In the genomic region with DNA sequence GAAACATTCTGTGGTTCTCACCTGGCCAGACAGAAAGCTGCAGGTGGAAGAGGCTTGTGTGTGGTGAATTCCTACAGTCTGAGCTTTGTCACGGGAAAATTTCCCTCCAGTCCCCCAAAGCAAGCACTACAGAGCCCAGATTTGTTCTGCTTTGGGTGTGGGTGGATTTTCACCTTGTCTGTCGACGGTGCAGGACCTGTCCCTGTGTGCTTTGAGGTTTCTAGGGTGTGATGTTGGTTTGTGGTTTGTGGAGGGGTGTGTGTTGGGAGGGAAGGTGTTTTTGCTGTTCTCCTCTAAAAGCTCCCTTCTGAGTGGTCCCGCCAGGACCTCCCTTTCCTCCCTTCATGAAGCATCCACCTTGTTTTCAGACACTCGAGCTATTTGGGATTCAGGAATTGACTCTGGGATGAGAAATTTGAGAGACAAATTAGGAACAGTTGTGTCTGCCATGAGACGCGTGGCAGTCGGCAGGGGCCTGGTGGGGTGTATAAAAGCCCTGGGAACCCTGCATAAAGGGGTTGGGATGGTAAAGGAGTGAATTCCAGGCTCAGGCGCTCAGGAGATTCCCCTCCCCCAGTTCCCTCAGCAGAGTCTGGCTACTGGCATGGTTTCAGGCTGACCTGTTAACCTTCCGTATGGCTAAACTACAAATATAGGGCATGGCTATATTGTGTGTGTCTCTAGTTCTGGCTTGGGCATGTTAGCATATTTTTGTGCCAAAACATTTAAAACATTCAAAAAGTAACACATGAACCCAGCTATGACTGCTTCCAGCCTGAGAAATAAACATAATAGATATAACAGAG, we compare ENCODE assay signal across 8 cellular contexts.
DNase-seq lines count a peak whose midpoint lies in the region; ATAC-seq and TF ChIP-seq lines count a peak whose summit lies in the region.

No MANE protein-coding gene starts in this region.

- H3K9me2 ChIP-seq in DOHH2 (replicated peaks; ENCODE audit: control insufficient read depth, low read length) (no peaks in the 10 kb centered on the region), Karpas-422 (replicated peaks; ENCODE audit: insufficient read depth, low read length) (no peaks in the 10 kb centered on the region)

- POLR2A ChIA-PET in naive thymus-derived CD8-positive, alpha-beta T cell (lab: Charles Lee), result interaction anchor here (1.0 to 13.7 kb wide), 16 partner anchors 9 to 1059 kb away, joined by 3 to 292 read pairs (median 4); no protein-coding TSS in a partner anchor

- peak overlapping the region; percentile 87 to 99 (median 93) for H3K27ac Mint-ChIP-seq in IgD-negative memory B cell
- H3K27ac Mint-ChIP-seq in naive thymus-derived CD8-positive, alpha-beta T cell, result peak overlapping the region; percentile 94 to 99 (median 96)

- H3K4me1 ChIP-seq in DOHH2 (ENCODE audit: control insufficient read depth, low read length) (peaks cover 70% of the 10 kb centered on the region), ascending aorta (peaks cover 9 to 21% of the 10 kb centered on the region in 2 donors), Karpas-422 (ENCODE audit: low read length) (peaks cover 28% of the 10 kb centered on the region)

- H3K36me3 ChIP-seq in DOHH2 (ENCODE audit: control insufficient read depth, low read length) (peaks cover 16% of the 10 kb centered on the region), ascending aorta (no peaks in the 10 kb centered on the region), Karpas-422 (ENCODE audit: insufficient read depth, low read length) (no peaks in the 10 kb centered on the region)

- no peaks in the 10 kb centered on the region for H3K9me3 Mint-ChIP-seq in IgD-negative memory B cell
- H3K9me3 Mint-ChIP-seq in naive thymus-derived CD8-positive, alpha-beta T cell, result no peaks in the 10 kb centered on the region

- DNase-seq in ascending aorta (ENCODE audit: low spot score in 2 of 2) (peak in 1 of 2 donors; percentile 62), epidermal melanocyte (ENCODE audit: insufficient read length, low spot score) (no peak), NCI-H2029 (lab: John Stamatoyannopoulos, UW) (no peak), Karpas-422 (no peak)
- DNase-seq in naive thymus-derived CD8-positive, alpha-beta T cell, result peak in 7 of 10 donors; percentile 33 to 72 (median 52)

- no peak overlapping the region for H3K9ac ChIP-seq in Karpas-422 (ENCODE audit: low read length)

- intact Hi-C loops in ascending aorta (cut with DNase I), result loop anchor here (2.0 to 10.0 kb wide), 5 partner anchors 33 to 1815 kb away; a partner anchor contains a TSS

- no peaks in the 10 kb centered on the region for H3K27me3 Mint-ChIP-seq in IgD-negative memory B cell
- no peaks in the 10 kb centered on the region for H3K27me3 Mint-ChIP-seq in naive thymus-derived CD8-positive, alpha-beta T cell

- peak; percentile 9 to 47 for ATAC-seq in naive thymus-derived CD8-positive, alpha-beta T cell
- no peak for ATAC-seq in GM21619 (IDR thresholded peaks at IDR 0.05; ENCODE audit: unreplicated experiment)

- peaks cover 62 to 88% (median 79%) of the 10 kb centered on the region in 3 donors for H3K4me1 Mint-ChIP-seq in IgD-negative memory B cell
- H3K4me1 Mint-ChIP-seq in naive thymus-derived CD8-positive, alpha-beta T cell, result peaks cover 56 to 100% (median 98%) of the 10 kb centered on the region in 4 donors

- H2AFZ ChIP-seq in Karpas-422 (ENCODE audit: low read length), result no peak overlapping the region

- H3F3A ChIP-seq in DOHH2 (ENCODE audit: control insufficient read depth, insufficient read depth), result peaks cover 24% of the 10 kb centered on the region

- TF ChIP-seq CTCF in DOHH2 (IDR thresholded peaks at IDR 0.05; ENCODE audit: low read depth, low read length, poor library complexity, severe bottlenecking), result no peak
- TF ChIP-seq CTCF in ascending aorta (IDR thresholded peaks at IDR 0.05), result no peak

- peaks cover 60% of the 10 kb centered on the region for H3K79me2 ChIP-seq in DOHH2 (ENCODE audit: control insufficient read depth, low read length)
- H3K79me2 ChIP-seq in Karpas-422 (ENCODE audit: low read length), result no peaks in the 10 kb centered on the region

- H4K20me1 ChIP-seq in DOHH2 (ENCODE audit: control insufficient read depth, insufficient read depth, low read depth, low read length), result peaks cover 22% of the 10 kb centered on the region; the same call in 1 of the 2 replicates
- H4K20me1 ChIP-seq in Karpas-422 (ENCODE audit: insufficient read depth, low read depth, low read length), result peaks cover 23% of the 10 kb centered on the region

- H3K9me3 ChIP-seq in DOHH2 (ENCODE audit: control insufficient read depth, insufficient read depth, low read length), result no peaks in the 10 kb centered on the region
- H3K9me3 ChIP-seq in ascending aorta, result no peaks in the 10 kb centered on the region
- no peaks in the 10 kb centered on the region for H3K9me3 ChIP-seq in Karpas-422 (ENCODE audit: low read length)

- H3K4me2 ChIP-seq in DOHH2 (ENCODE audit: low read length), result peak overlapping the region; percentile 92
- H3K4me2 ChIP-seq in Karpas-422 (ENCODE audit: low read depth, low read length, poor library complexity, severe bottlenecking), result no peak overlapping the region

- H3K36me3 Mint-ChIP-seq in IgD-negative memory B cell, result peaks cover 11% of the 10 kb centered on the region
- H3K36me3 Mint-ChIP-seq in naive thymus-derived CD8-positive, alpha-beta T cell, result peaks cover 0 to 15% (median 4%) of the 10 kb centered on the region in 3 donors

- H3K27me3 ChIP-seq in DOHH2 (ENCODE audit: control insufficient read depth, low read length), result no peaks in the 10 kb centered on the region
- no peaks in the 10 kb centered on the region for H3K27me3 ChIP-seq in ascending aorta
- no peaks in the 10 kb centered on the region for H3K27me3 ChIP-seq in Karpas-422 (ENCODE audit: low read length)

- H3K4me3 Mint-ChIP-seq in IgD-negative memory B cell, result peak overlapping the region; percentile 86 to 96 (median 95)
- H3K4me3 Mint-ChIP-seq in naive thymus-derived CD8-positive, alpha-beta T cell, result peak overlapping the region; percentile 87 to 96 (median 90)

- H3K4me3 ChIP-seq in DOHH2 (ENCODE audit: low read length), result peak overlapping the region; percentile 66
- H3K4me3 ChIP-seq in ascending aorta, result peak overlapping the region; percentile 50 to 63
- no peak overlapping the region for H3K4me3 ChIP-seq in Karpas-422 (ENCODE audit: low read length)

- H3K27ac ChIP-seq in DOHH2 (ENCODE audit: low read depth, low read length) (peak overlapping the region; percentile 73), ascending aorta (peak overlapping the region; percentile 76 to 95), Karpas-422 (ENCODE audit: low read length) (no peak overlapping the region)

Comparison
In these comparisons a context has a peak if more than half of its experiments do, and no peak if none do; other contexts are left out.
1. DNase-seq: peak in naive thymus-derived CD8-positive, alpha-beta T cell (7 of 10); none in epidermal melanocyte (single experiment), NCI-H2029 (single experiment) and Karpas-422 (single experiment).